ENCODE assay signal across 1 cellular context in genomic region chr1:156214024-156214748, GRCh38.
TF ChIP-seq lines count a peak whose summit lies in the region.

No MANE protein-coding gene starts in this region.

TF ChIP-seq in GM23338, 12 proteins besides CTCF, POLR2A, EP300 and RAD21 (continued from another document):
- no peak for TF ChIP-seq ZNF462 (CRISPR knock-in tag; IDR thresholded peaks at IDR 0.05)
- TF ChIP-seq EZH2phosphoT487 (IDR thresholded peaks at IDR 0.05; ENCODE audit: unreplicated experiment) = no peak
- TF ChIP-seq STAT1 (IDR thresholded peaks at IDR 0.05; ENCODE audit: unreplicated experiment) = no peak
- no peak for TF ChIP-seq JUNB (IDR thresholded peaks at IDR 0.05; ENCODE audit: unreplicated experiment)
- no peak for TF ChIP-seq ZNF114 (CRISPR knock-in tag; IDR thresholded peaks at IDR 0.05)
- no peak for TF ChIP-seq CREB1 (CRISPR knock-in tag; IDR thresholded peaks at IDR 0.05; ENCODE audit: low read depth)
- TF ChIP-seq POLR2AphosphoS5 (IDR thresholded peaks at IDR 0.05; ENCODE audit: low read depth) = no peak
